Comparison of ENCODE assay signal across 1 cellular context in genomic region chr19:11338569-11339253, GRCh38.
A peak's percentile ranks its signal among the peaks of the same experiment; 100 is the strongest.
TF ChIP-seq lines count a peak whose summit lies in the region.

No MANE protein-coding gene starts in this region.

TF ChIP-seq in HEK293, 187 proteins besides CTCF, POLR2A, EP300 and RAD21 (continued from another document):
- no peak for TF ChIP-seq ZNF18 (tag by site-specific recombination; IDR thresholded peaks at IDR 0.05)
- TF ChIP-seq EGR2 (tag by site-specific recombination; IDR thresholded peaks at IDR 0.05; ENCODE audit: low read depth), result peak; percentile 93
